ENCODE assay signal across 20 cellular contexts in the genomic region with DNA sequence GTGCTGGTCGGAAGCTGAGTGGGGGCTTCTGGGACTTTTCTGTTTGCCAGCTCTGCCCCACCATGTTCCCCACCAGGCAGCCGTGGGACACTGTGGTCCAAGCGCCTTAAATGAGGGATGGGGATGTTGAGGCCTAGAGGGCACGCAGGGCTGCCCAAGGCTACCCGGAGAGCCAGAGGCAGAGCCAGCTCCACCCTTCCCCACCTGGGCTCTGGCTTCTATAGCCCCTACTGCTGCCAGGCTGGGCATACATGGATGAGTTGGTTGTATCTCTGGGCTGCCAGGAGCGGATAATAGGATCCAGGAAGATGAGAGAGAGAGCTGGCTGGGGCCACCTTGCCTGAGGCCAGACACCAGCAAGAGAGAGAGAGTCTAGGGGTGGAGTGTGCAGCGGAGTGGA. TPM values are rescaled to one million over a fixed set of nuclear protein-coding genes. Genes with fewer than 3 reads are reported as not detected.
DNase-seq lines count a peak whose midpoint lies in the region; FAIRE-seq and TF ChIP-seq lines count a peak whose summit lies in the region.
"Had no signal": no experiment of that assay in that cellular context is flagged by ENCODE, and none has a peak within 500 bp of the region (broad histone marks: within the 10 kb centered on the region; RNA-seq: fewer than 3 reads in every experiment).

No MANE protein-coding gene starts in this region.

- H3K4me1 Mint-ChIP-seq in Caco-2 (ENCODE audit: low read depth, unreplicated experiment), result no peaks in the 10 kb centered on the region

- peak overlapping the region; percentile 6; the same call in 1 of the 2 replicates for H4K8ac ChIP-seq in H1 (ENCODE audit: extremely low read depth, insufficient read depth, low read length)
- no peak overlapping the region for H4K8ac ChIP-seq in neuronal stem cell (ENCODE audit: low read depth, low read length)

- no peak overlapping the region for H2BK120ac ChIP-seq in H1 (replicated peaks; ENCODE audit: low read depth, low read length)
- no peak overlapping the region for H2BK120ac ChIP-seq in neuronal stem cell (ENCODE audit: low read depth, low read length)

- H3K9me3 ChIP-seq in left ventricle myocardium inferior (replicated peaks) (no peaks in the 10 kb centered on the region), H1 (ENCODE audit: insufficient read depth in 2 of 2, low read depth in 1 of 2, low read length in 1 of 2) (no peaks in the 10 kb centered on the region), neuronal stem cell (replicated peaks in 1 of 2; ENCODE audit: control insufficient read depth in 2 of 2, insufficient read depth in 1 of 2, low read depth in 1 of 2, low read length in 2 of 2) (no peaks in the 10 kb centered on the region), Caco-2 (no peaks in the 10 kb centered on the region)
- H3K9me3 ChIP-seq: BLaER1, HAP-1 had no signal

- H3K23me2 ChIP-seq in H1 (ENCODE audit: low read depth, low read length), result peaks cover 4% of the 10 kb centered on the region

- H3K4me1 ChIP-seq in left ventricle myocardium inferior, result no peaks in the 10 kb centered on the region
- H3K4me1 ChIP-seq in H1 (replicated peaks in 1 of 4; ENCODE audit: control insufficient read depth in 3 of 4, insufficient read depth in 4 of 4, low read length in 3 of 4), result peaks cover 0 to 16% (median 12%) of the 10 kb centered on the region in 4 experiments; a peak in 6 of 7 replicates
- peaks cover 0 to 22% of the 10 kb centered on the region in 2 donors for H3K4me1 ChIP-seq in neuronal stem cell (ENCODE audit: control insufficient read depth in 2 of 2, insufficient read depth in 1 of 2, low read depth in 1 of 2, low read length in 2 of 2)
- peaks cover 7% of the 10 kb centered on the region for H3K4me1 ChIP-seq in Caco-2

- H3K23ac ChIP-seq in H1 (ENCODE audit: insufficient read length), result no peak overlapping the region
- H3K23ac ChIP-seq in neuronal stem cell (ENCODE audit: low read depth, low read length, poor library complexity), result peak overlapping the region; percentile 25

- H3K4ac ChIP-seq in H1 (replicated peaks; ENCODE audit: insufficient read length, low read depth, low read length) (no peak overlapping the region), neuronal stem cell (ENCODE audit: low read length) (no peak overlapping the region)

- H3K4me3 ChIP-seq in left ventricle myocardium inferior, result no peak overlapping the region
- no peak overlapping the region for H3K4me3 ChIP-seq in H1 (ENCODE audit: extremely low read depth in 1 of 4, insufficient read depth in 2 of 4, low read depth in 3 of 4, low read length in 4 of 4)
- H3K4me3 ChIP-seq in neuronal stem cell (ENCODE audit: low read length in 2 of 2), result no peak overlapping the region
- H3K4me3 ChIP-seq in Caco-2 (ENCODE audit: low read depth, low read length), result no peak overlapping the region
- H3K4me3 ChIP-seq: BLaER1, GM12878, HAP-1 had no signal

- no peaks in the 10 kb centered on the region for H3K9me3 Mint-ChIP-seq in Caco-2 (ENCODE audit: unreplicated experiment)
- H3K9me3 Mint-ChIP-seq: CD4-positive, alpha-beta memory T cell had no signal

- intact Hi-C loops in cardiac septum (cut with DNase I), result no loop called here
- intact Hi-C loops in left ventricle myocardium inferior (cut with micrococcal nuclease), result no loop called here
- intact Hi-C loops in Caco-2 (cut with micrococcal nuclease; ENCODE audit: unreplicated experiment), result no loop called here

- H3K4me3 Mint-ChIP-seq in Caco-2 (ENCODE audit: unreplicated experiment), result no peak overlapping the region
- H3K4me3 Mint-ChIP-seq: CD14-positive monocyte; CD4-positive, alpha-beta memory T cell had no signal

- TF ChIP-seq RAD21 in H1 (IDR thresholded peaks at IDR 0.05 in 1 of 2, conservative IDR thresholded peaks at IDR 0.05 in 1 of 2; ENCODE audit: low read depth in 2 of 2, low read length in 2 of 2), result no peak

- no peak overlapping the region for H3K18ac ChIP-seq in H1 (ENCODE audit: extremely low read depth, low read length)
- H3K18ac ChIP-seq in neuronal stem cell (ENCODE audit: low read length), result no peak overlapping the region

- H3K9ac ChIP-seq in H1 (replicated peaks in 1 of 4; ENCODE audit: extremely low read depth in 1 of 4, low read depth in 3 of 4, low read length in 3 of 4) (no peak overlapping the region), neuronal stem cell (ENCODE audit: low read depth, low read length, poor library complexity) (no peak overlapping the region)
- H3K9ac ChIP-seq: BLaER1 had no signal

- no peak for TF ChIP-seq EP300 in H1 (IDR thresholded peaks at IDR 0.05; ENCODE audit: borderline replicate concordance in 1 of 2, low read depth in 2 of 2, low read length in 2 of 2)

- peaks cover 8% of the 10 kb centered on the region for H3K36me3 Mint-ChIP-seq in Caco-2 (ENCODE audit: insufficient read depth, unreplicated experiment)
- H3K36me3 Mint-ChIP-seq: CD14-positive monocyte; CD4-positive, alpha-beta memory T cell had no signal

- H3K27me3 ChIP-seq in left ventricle myocardium inferior (ENCODE audit: low read depth), result no peaks in the 10 kb centered on the region
- no peaks in the 10 kb centered on the region for H3K27me3 ChIP-seq in H1 (replicated peaks in 1 of 4; ENCODE audit: control insufficient read depth in 3 of 4, extremely low read depth in 1 of 4, insufficient read depth in 3 of 4, low read length in 3 of 4)
- H3K27me3 ChIP-seq in neuronal stem cell (ENCODE audit: control insufficient read depth in 3 of 3, insufficient read depth in 3 of 3, low read depth in 1 of 3, low read length in 3 of 3), result no peaks in the 10 kb centered on the region
- H3K27me3 ChIP-seq in Caco-2 (replicated peaks; ENCODE audit: control insufficient read depth, insufficient read depth, low read length), result no peaks in the 10 kb centered on the region
- H3K27me3 ChIP-seq: BLaER1 had no signal

- H2BK15ac ChIP-seq in H1 (ENCODE audit: low read length) (no peak overlapping the region), neuronal stem cell (ENCODE audit: low read length) (peak overlapping the region; percentile 30)

- peaks cover 4% of the 10 kb centered on the region; the same call in 1 of the 2 replicates for H3K79me1 ChIP-seq in H1 (ENCODE audit: low read depth, low read length)
- H3K79me1 ChIP-seq in neuronal stem cell (ENCODE audit: low read depth, low read length), result no peaks in the 10 kb centered on the region

- H3K27ac Mint-ChIP-seq in Caco-2 (ENCODE audit: unreplicated experiment), result no peak overlapping the region

- H2BK20ac ChIP-seq in H1 (ENCODE audit: low read length), result no peak overlapping the region

- H3K14ac ChIP-seq in H1 (ENCODE audit: insufficient read length) (no peak overlapping the region), neuronal stem cell (ENCODE audit: low read length) (no peak overlapping the region)

- peak; percentile 41 for DNase-seq in cardiac septum (ENCODE audit: low spot score)
- no peak for DNase-seq in left ventricle myocardium inferior
- DNase-seq in H1 (ENCODE audit: low read depth in 1 of 2, low spot score in 2 of 2), result no peak
- DNase-seq in neuronal stem cell (ENCODE audit: low spot score), result no peak
- no peak for DNase-seq in NCI-H526 treated with DMSO at 0.1 percent for 48 hours (lab: John Stamatoyannopoulos, UW)
- no peak for DNase-seq in activated gamma-delta T cell (lab: John Stamatoyannopoulos, UW)
- DNase-seq in Caco-2, result no peak
- no peak for DNase-seq in midbrain (lab: John Stamatoyannopoulos, UW)
- DNase-seq: 8988T; Calu3; CD4-positive, alpha-beta memory T cell; DMS 273 treated with DMSO at 0.1 percent for 48 hours; DMS53; DND-41; EL had no signal

- H3K56ac ChIP-seq in H1 (replicated peaks; ENCODE audit: insufficient read length, low read depth, low read length), result no peak overlapping the region

- H3K4me2 ChIP-seq in H1 (ENCODE audit: insufficient read depth in 1 of 2, low read depth in 2 of 2, low read length in 2 of 2) (no peak overlapping the region), neuronal stem cell (ENCODE audit: insufficient read depth, low read length, poor library complexity, severe bottlenecking) (no peak overlapping the region)

- H2BK5ac ChIP-seq in H1 (ENCODE audit: low read depth, low read length), result no peak overlapping the region
- H2BK5ac ChIP-seq in neuronal stem cell (ENCODE audit: low read length), result no peak overlapping the region

- no peaks in the 10 kb centered on the region for H3K27me3 Mint-ChIP-seq in Caco-2 (ENCODE audit: insufficient read depth, unreplicated experiment)
- H3K27me3 Mint-ChIP-seq: CD4-positive, alpha-beta memory T cell had no signal

- H3K79me2 ChIP-seq in H1 (ENCODE audit: control insufficient read depth in 1 of 2, insufficient read depth in 2 of 2, low read length in 2 of 2), result no peaks in the 10 kb centered on the region

- H4K5ac ChIP-seq in H1 (ENCODE audit: insufficient read length, low read depth, low read length), result no peak overlapping the region

- TF ChIP-seq CTCF in left ventricle myocardium inferior (IDR thresholded peaks at IDR 0.05; ENCODE audit: borderline replicate concordance) (no peak), H1 (IDR thresholded peaks at IDR 0.05; ENCODE audit: control extremely low read depth in 1 of 3, insufficient read depth in 1 of 3, low read depth in 1 of 3, low read length in 3 of 3) (no peak), Caco-2 (IDR thresholded peaks at IDR 0.05; ENCODE audit: insufficient read depth in 1 of 2, low read depth in 1 of 2, low read length in 1 of 2, severe bottlenecking in 1 of 2, unreplicated experiment in 1 of 2) (no peak)

- H2BK12ac ChIP-seq in H1 (ENCODE audit: low read depth, low read length), result no peak overlapping the region
- H2BK12ac ChIP-seq in neuronal stem cell (ENCODE audit: low read length), result no peak overlapping the region

- TF ChIP-seq POLR2A in H1 (IDR thresholded peaks at IDR 0.05; ENCODE audit: control extremely low read depth in 1 of 2, low read depth in 2 of 2, low read length in 2 of 2), result no peak

- POLR2A ChIA-PET in H1 (lab: Charles Lee; ENCODE audit: partially characterized antibody) (interaction anchor here (0.6 kb wide), 1 partner anchor 264 kb away, joined by 3 read pairs; no protein-coding TSS in a partner anchor), Caco-2 (lab: Charles Lee) (no interaction called here)

- CTCF ChIA-PET in H1 (lab: Charles Lee; ENCODE audit: partially characterized antibody) (interaction anchor here (0.6 to 1.5 kb wide), 8 partner anchors 9 to 1993 kb away, joined by 3 to 4 read pairs (median 3); no protein-coding TSS in a partner anchor), Caco-2 (lab: Charles Lee) (no interaction called here)

- no peak overlapping the region for H2AK5ac ChIP-seq in H1 (ENCODE audit: low read depth, low read length)
- H2AK5ac ChIP-seq in neuronal stem cell (ENCODE audit: low read depth, low read length), result peak overlapping the region; percentile 30

- no peaks in the 10 kb centered on the region for H3K36me3 ChIP-seq in left ventricle myocardium inferior
- H3K36me3 ChIP-seq in H1 (ENCODE audit: control insufficient read depth in 2 of 4, insufficient read depth in 4 of 4, low read length in 3 of 4), result no peaks in the 10 kb centered on the region; a peak in 1 of 8 replicates
- peaks cover 0 to 6% of the 10 kb centered on the region in 2 donors for H3K36me3 ChIP-seq in neuronal stem cell (replicated peaks in 1 of 2; ENCODE audit: control insufficient read depth in 2 of 2, insufficient read depth in 2 of 2, low read length in 2 of 2)
- no peaks in the 10 kb centered on the region; the same call in 1 of the 2 replicates for H3K36me3 ChIP-seq in Caco-2 (ENCODE audit: control insufficient read depth, insufficient read depth, low read length)
- H3K36me3 ChIP-seq: BLaER1 had no signal

- no peaks in the 10 kb centered on the region for H4K20me1 ChIP-seq in H1 (replicated peaks in 1 of 2; ENCODE audit: control insufficient read depth in 1 of 2, insufficient read depth in 2 of 2, low read length in 2 of 2)
- H4K20me1 ChIP-seq: BLaER1 had no signal

- H4K91ac ChIP-seq in H1 (replicated peaks; ENCODE audit: insufficient read length, low read length), result no peak overlapping the region
- no peak overlapping the region for H4K91ac ChIP-seq in neuronal stem cell (ENCODE audit: low read depth, low read length, poor library complexity)

- 95% methylated on average over 7 of the region's 7 CpGs; no CpG with 5 or more reads in 1 of the 2 experiments for WGBS in H1 (ENCODE audit: extremely low coverage in 1 of 2, insufficient coverage in 1 of 2, insufficient read length in 1 of 2, insufficient replicate concordance in 2 of 2, low coverage in 1 of 2, low lambda C conversion rate in 2 of 2, missing lambda C conversion rate in 1 of 2), 2 experiments
- no CpG with 5 or more reads among the region's 7 CpGs for WGBS in neuronal stem cell (ENCODE audit: extremely low coverage in 2 of 2, insufficient read length in 2 of 2, insufficient replicate concordance in 1 of 2), 2 donors

- H3K27ac ChIP-seq in left ventricle myocardium inferior (replicated peaks) (no peak overlapping the region), H1 (ENCODE audit: low read depth, low read length) (no peak overlapping the region), neuronal stem cell (replicated peaks; ENCODE audit: low read length) (no peak overlapping the region)
- H3K27ac ChIP-seq: BLaER1 had no signal

- no peak overlapping the region for H2AFZ ChIP-seq in H1 (ENCODE audit: low read length)
- no peak overlapping the region for H2AFZ ChIP-seq in neuronal stem cell (ENCODE audit: low read length)

- FAIRE-seq in H1 (lab: Jason Lieb, UNC), result no peak
- FAIRE-seq: GM12878, GM19239 had no signal

- BruUV-seq in Caco-2 (replicated peaks; lab: Mats Ljungman, UMichigan), result no TSS peak

RNA-seq across cellular contexts. Expression of a gene that starts 49.4 kb away (rescaled TPM):
- 6.6 TPM for total RNA-seq in cardiac septum
- total RNA-seq in left ventricle myocardium inferior, result 15.3 TPM
- total RNA-seq in H1 (2021; fragmentation: NEBNext Ultra II Directional; extraction: Animal tissue kit (Norgen Biotek cat#: 25700)), result 41.8 and 55.3 TPM in 2 replicates
- polyA plus RNA-seq in H1 (2011; rRNA removed), result 33.8 and 57.0 TPM in 2 replicates
- 41.3 TPM for polyA plus RNA-seq in H1 (2011; cell fraction: cytosol; rRNA removed)
- 84.9 TPM for polyA plus RNA-seq in H1 (2011; cell fraction: nucleus; rRNA removed)
- polyA plus RNA-seq in H1 (2012, experiment 1 of 2), result 23.1 to 40.3 TPM (median 37.9 TPM) in 4 replicates
- polyA plus RNA-seq in H1 (2012, experiment 2 of 2), result 38.4 TPM
- 29.7 TPM for polyA plus RNA-seq in H1 (2013, experiment 1 of 2)
- polyA plus RNA-seq in H1 (2013, experiment 2 of 2), result 33.1 TPM
- 39.2 and 41.2 TPM in 2 replicates for polyA minus RNA-seq in H1 (2011; rRNA and poly(A)+ RNA removed)
- polyA minus RNA-seq in H1 (2011; cell fraction: cytosol; rRNA and poly(A)+ RNA removed), result 79.9 TPM
- 57.9 TPM for polyA minus RNA-seq in H1 (2011; cell fraction: nucleus; rRNA and poly(A)+ RNA removed)
- 25.9 TPM for polyA plus RNA-seq in neuronal stem cell (2013, experiment 1 of 2)
- polyA plus RNA-seq in neuronal stem cell (2013, experiment 2 of 2), result 26.2 TPM
- 32.9 and 41.4 TPM in 2 replicates for total RNA-seq in Caco-2 (2022)
- polyA plus RNA-seq: CD4-positive, alpha-beta memory T cell had no signal

RNA-seq across cellular contexts. Expression of a gene that starts 55.0 kb away (rescaled TPM):
- total RNA-seq in cardiac septum (29.9 TPM), left ventricle myocardium inferior (30.8 TPM), Caco-2 (2022) (21.5 and 23.1 TPM in 2 replicates)
- 24.4 and 26.5 TPM in 2 replicates for total RNA-seq in H1 (2021; fragmentation: NEBNext Ultra II Directional; extraction: Animal tissue kit (Norgen Biotek cat#: 25700))
- polyA plus RNA-seq in H1 (2011; rRNA removed), result 24.2 and 28.2 TPM in 2 replicates
- polyA plus RNA-seq in H1 (2011; cell fraction: cytosol; rRNA removed), result 31.6 TPM
- polyA plus RNA-seq in H1 (2011; cell fraction: nucleus; rRNA removed), result 39.5 TPM
- 18.0 to 37.4 TPM (median 33.6 TPM) in 4 replicates for polyA plus RNA-seq in H1 (2012, experiment 1 of 2)
- polyA plus RNA-seq in H1 (2012, experiment 2 of 2), result 33.1 TPM
- polyA plus RNA-seq in H1 (2013, experiment 1 of 2), result 25.0 TPM
- polyA plus RNA-seq in H1 (2013, experiment 2 of 2), result 25.4 TPM
- polyA minus RNA-seq in H1 (2011; rRNA and poly(A)+ RNA removed), result 23.2 and 34.1 TPM in 2 replicates
- 14.5 TPM for polyA minus RNA-seq in H1 (2011; cell fraction: cytosol; rRNA and poly(A)+ RNA removed)
- polyA minus RNA-seq in H1 (2011; cell fraction: nucleus; rRNA and poly(A)+ RNA removed), result 27.7 TPM
- 19.8 TPM for polyA plus RNA-seq in neuronal stem cell (2013, experiment 1 of 2)
- 19.0 TPM for polyA plus RNA-seq in neuronal stem cell (2013, experiment 2 of 2)
